Comparison of ENCODE assay signal across 1 cellular context in genomic region chr11:65404638-65405339, GRCh38.
TF ChIP-seq lines count a peak whose summit lies in the region.

No MANE protein-coding gene starts in this region.

TF ChIP-seq in GM12878, 131 proteins besides CTCF, POLR2A, EP300 and RAD21:
- no peak for TF ChIP-seq USF1 (IDR thresholded peaks at IDR 0.05; ENCODE audit: borderline replicate concordance, extremely low read length, insufficient read depth, low read depth, low read length)
TF ChIP-seq in GM12878: peak in this region for 0.
